ENCODE assay signal across 12 cellular contexts in genomic region chr13:114097504-114097892, GRCh38. TPM values are rescaled to one million over a fixed set of nuclear protein-coding genes. Genes with fewer than 3 reads are reported as not detected.
DNase-seq lines count a peak whose midpoint lies in the region; ATAC-seq and TF ChIP-seq lines count a peak whose summit lies in the region.
"Had no signal": no experiment of that assay in that cellular context is flagged by ENCODE, and none has a peak within 500 bp of the region (broad histone marks: within the 10 kb centered on the region; RNA-seq: fewer than 3 reads in every experiment).

No MANE protein-coding gene starts in this region.

- H3K27me3 ChIP-seq in adipocyte (replicated peaks; ENCODE audit: control insufficient read depth, insufficient read depth, low read length) = no peaks in the 10 kb centered on the region
- H3K27me3 ChIP-seq: stomach had no signal

- in situ Hi-C loops in GM13976 (cut with MboI; ENCODE audit: low sequenced_read_pairs, unreplicated experiment) = no loop called here

- ATAC-seq in left cardiac atrium (no peak), Right ventricle myocardium superior (ENCODE audit: poor library complexity) (no peak), natural killer cell (no peak), HG02973 (IDR thresholded peaks at IDR 0.05; ENCODE audit: unreplicated experiment) (no peak), GM21367 (IDR thresholded peaks at IDR 0.05; ENCODE audit: unreplicated experiment) (no peak)

- peaks cover 33% of the 10 kb centered on the region for H3K4me1 ChIP-seq in adipocyte (ENCODE audit: control insufficient read depth, insufficient read depth, low read length)

- no peak overlapping the region for H3K4me3 ChIP-seq in adipocyte (ENCODE audit: low read length)
- H3K4me3 ChIP-seq: lung, stomach had no signal

- peaks cover 16% of the 10 kb centered on the region for H3K36me3 Mint-ChIP-seq in natural killer cell

- H3K27me3 Mint-ChIP-seq in natural killer cell (ENCODE audit: low read depth in 2 of 2) = no peaks in the 10 kb centered on the region

- H3K27ac Mint-ChIP-seq in natural killer cell = peak overlapping the region; percentile 81 to 87

- peak overlapping the region; percentile 75 for H3K4me3 Mint-ChIP-seq in natural killer cell

- H3K9ac ChIP-seq in adipocyte (ENCODE audit: low read length) = peak overlapping the region; percentile 81

- H3K36me3 ChIP-seq in adipocyte (ENCODE audit: control insufficient read depth, insufficient read depth, low read length, severe bottlenecking) = peaks cover 3% of the 10 kb centered on the region
- H3K36me3 ChIP-seq: stomach had no signal

- peaks cover 85 to 86% of the 10 kb centered on the region in 2 donors for H3K4me1 Mint-ChIP-seq in natural killer cell

- DNase-seq in left cardiac atrium (peak; percentile 15), Right ventricle myocardium superior (no peak), adipocyte (ENCODE audit: low read depth) (no peak), natural killer cell (no peak), CD1c-positive myeloid dendritic cell (ENCODE audit: extremely low spot score) (no peak), GM13976 (ENCODE audit: low spot score) (no peak)
- DNase-seq: caudate nucleus; stimulated activated CD4-positive, alpha-beta T cell treated with anti-CD3 and anti-CD28 coated beads, Interleukin-2, amount 100 ng/mL, for 48 hours; stomach had no signal

- TF ChIP-seq CTCF in natural killer cell (IDR thresholded peaks at IDR 0.05) (no peak), GM13976 (IDR thresholded peaks at IDR 0.05; ENCODE audit: borderline replicate concordance, control extremely low read depth, extremely low read depth, insufficient read depth, missing control alignments) (no peak)

- peaks cover 5 to 6% of the 10 kb centered on the region in 2 donors for H3K9me3 Mint-ChIP-seq in natural killer cell

- intact Hi-C loops in left cardiac atrium (cut with DNase I) = no loop called here
- intact Hi-C loops in Right ventricle myocardium superior (cut with DNase I) = no loop called here
- intact Hi-C loops in natural killer cell (cut with micrococcal nuclease) = no loop called here

- H3K9me3 ChIP-seq in adipocyte (ENCODE audit: control insufficient read depth, low read length) = peaks cover 2% of the 10 kb centered on the region

RNA-seq across cellular contexts. Expression of gene RASA3, which starts 34.9 kb away (rescaled TPM):
- total RNA-seq in left cardiac atrium (10 to 100 TPM; 19.9 to 20.1 TPM), Right ventricle myocardium superior (11.2 TPM), natural killer cell (100 to 1,000 TPM; 252 to 277 (median 274) TPM)

Comparison
In these comparisons a context has a peak if more than half of its experiments do, and no peak if none do; other contexts are left out.
1. RNA of gene RASA3, which starts 34.9 kb away (total RNA-seq): 252 to 277 TPM in natural killer cell; 19.9 to 20.1 TPM in left cardiac atrium and 11.2 TPM in Right ventricle myocardium superior (single experiment); every median in the first group is over 10 times any median in the second.